In genomic region chr4:107564326-107564725, GRCh38 we compare ENCODE assay signal across 19 cellular contexts.
DNase-seq lines count a peak whose midpoint lies in the region; ATAC-seq and TF ChIP-seq lines count a peak whose summit lies in the region.
"Had no signal": no experiment of that assay in that cellular context is flagged by ENCODE, and none has a peak within 500 bp of the region (broad histone marks: within the 10 kb centered on the region; RNA-seq: fewer than 3 reads in every experiment).

No MANE protein-coding gene starts in this region.

- no peak for TF ChIP-seq CTCF in Caco-2 (IDR thresholded peaks at IDR 0.05; ENCODE audit: insufficient read depth in 1 of 2, low read depth in 1 of 2, low read length in 1 of 2, severe bottlenecking in 1 of 2, unreplicated experiment in 1 of 2)
- no peak for TF ChIP-seq CTCF in astrocyte of the cerebellum (IDR thresholded peaks at IDR 0.05; ENCODE audit: low read depth, low read length, missing control alignments)
- no peak for TF ChIP-seq CTCF in fibroblast of villous mesenchyme (IDR thresholded peaks at IDR 0.05; ENCODE audit: insufficient read depth, low read depth, low read length)

- peak overlapping the region; percentile 79 for H2AFZ ChIP-seq in neuronal stem cell (ENCODE audit: low read length)

- no TSS peak for BruUV-seq in Caco-2 (replicated peaks; lab: Mats Ljungman, UMichigan)

- in situ Hi-C loops in astrocyte of the cerebellum (cut with HindIII; ENCODE audit: low sequenced_read_pairs) (no loop called here), G401 (cut with HindIII; ENCODE audit: low sequenced_read_pairs) (no loop called here)

- peak overlapping the region; percentile 51 for H3K27ac ChIP-seq in neuronal stem cell (replicated peaks; ENCODE audit: low read length)
- H3K27ac ChIP-seq: lower lobe of right lung, sigmoid colon had no signal

- WGBS in neuronal stem cell (ENCODE audit: extremely low coverage in 2 of 2, insufficient read length in 2 of 2, insufficient replicate concordance in 1 of 2), 2 donors: no CpG with 5 or more reads among the region's 5 CpGs

- POLR2A ChIA-PET in Caco-2 (lab: Charles Lee): interaction anchor here (0.7 kb wide), 1 partner anchor 156 kb away, joined by 9 read pairs; the partner anchor contains the start of gene PAPSS1

- H3K9me3 Mint-ChIP-seq in Caco-2 (ENCODE audit: unreplicated experiment): peaks cover 54% of the 10 kb centered on the region
- H3K9me3 Mint-ChIP-seq: T-helper 1 cell treated with Interleukin-12 subunit alpha and Interleukin-12 subunit beta and Interleukin-4 antibody, amounts not matched to agents 30 μg/mL and 1 μg/mL, for 36 hours had no signal

- no peak overlapping the region for H3K18ac ChIP-seq in neuronal stem cell (ENCODE audit: low read length)

- peaks cover 13% of the 10 kb centered on the region for H3K9me3 ChIP-seq in Caco-2
- H3K9me3 ChIP-seq in neuronal stem cell (replicated peaks in 1 of 2; ENCODE audit: control insufficient read depth in 2 of 2, insufficient read depth in 1 of 2, low read depth in 1 of 2, low read length in 2 of 2): no peaks in the 10 kb centered on the region
- H3K9me3 ChIP-seq: lower lobe of right lung had no signal

- H4K8ac ChIP-seq in neuronal stem cell (ENCODE audit: low read depth, low read length): no peak overlapping the region

- H2BK120ac ChIP-seq in neuronal stem cell (ENCODE audit: low read depth, low read length): no peak overlapping the region

- peaks cover 32% of the 10 kb centered on the region for H3K4me1 ChIP-seq in Caco-2
- H3K4me1 ChIP-seq in neuronal stem cell (ENCODE audit: control insufficient read depth in 2 of 2, insufficient read depth in 1 of 2, low read depth in 1 of 2, low read length in 2 of 2): peaks cover 4 to 7% of the 10 kb centered on the region in 2 donors
- H3K4me1 ChIP-seq: lower lobe of right lung, sigmoid colon had no signal

- peaks cover 6% of the 10 kb centered on the region for H3K36me3 Mint-ChIP-seq in Caco-2 (ENCODE audit: insufficient read depth, unreplicated experiment)

- H2BK15ac ChIP-seq in neuronal stem cell (ENCODE audit: low read length): no peak overlapping the region

- CTCF ChIA-PET in Caco-2 (lab: Charles Lee): no interaction called here

- no peaks in the 10 kb centered on the region for H3K36me3 ChIP-seq in Caco-2 (ENCODE audit: control insufficient read depth, insufficient read depth, low read length)
- no peaks in the 10 kb centered on the region for H3K36me3 ChIP-seq in neuronal stem cell (replicated peaks in 1 of 2; ENCODE audit: control insufficient read depth in 2 of 2, insufficient read depth in 2 of 2, low read length in 2 of 2)
- H3K36me3 ChIP-seq: lower lobe of right lung, sigmoid colon had no signal

- no peak overlapping the region for H4K91ac ChIP-seq in neuronal stem cell (ENCODE audit: low read depth, low read length, poor library complexity)

- H2AK5ac ChIP-seq in neuronal stem cell (ENCODE audit: low read depth, low read length): no peak overlapping the region

- ATAC-seq in GM21390 (IDR thresholded peaks at IDR 0.05; ENCODE audit: unreplicated experiment) (no peak), GM18511 (IDR thresholded peaks at IDR 0.05; ENCODE audit: unreplicated experiment) (no peak)
- ATAC-seq: lower lobe of right lung, natural killer cell had no signal

- no peak overlapping the region for H3K14ac ChIP-seq in neuronal stem cell (ENCODE audit: low read length)

- H3K4me3 Mint-ChIP-seq in Caco-2 (ENCODE audit: unreplicated experiment): peak overlapping the region; percentile 37
- H3K4me3 Mint-ChIP-seq: central memory CD8-positive, alpha-beta T cell; natural killer cell; T-helper 1 cell treated with Interleukin-12 subunit alpha and Interleukin-12 subunit beta and Interleukin-4 antibody, amounts not matched to agents 30 μg/mL and 1 μg/mL, for 36 hours had no signal

- H3K4me3 ChIP-seq in Caco-2 (ENCODE audit: low read depth, low read length) (no peak overlapping the region), astrocyte of the cerebellum (ENCODE audit: low read depth, low read length) (no peak overlapping the region), fibroblast of villous mesenchyme (ENCODE audit: low read depth, low read length) (no peak overlapping the region), neuronal stem cell (ENCODE audit: low read length in 2 of 2) (no peak overlapping the region)
- H3K4me3 ChIP-seq: lower lobe of right lung, sigmoid colon had no signal

- H3K23ac ChIP-seq in neuronal stem cell (ENCODE audit: low read depth, low read length, poor library complexity): no peak overlapping the region

- no peak overlapping the region for H3K4ac ChIP-seq in neuronal stem cell (ENCODE audit: low read length)

- no peaks in the 10 kb centered on the region for H3K79me1 ChIP-seq in neuronal stem cell (ENCODE audit: low read depth, low read length)

- H3K4me1 Mint-ChIP-seq in Caco-2 (ENCODE audit: low read depth, unreplicated experiment): peaks cover 31% of the 10 kb centered on the region
- H3K4me1 Mint-ChIP-seq: central memory CD8-positive, alpha-beta T cell; natural killer cell had no signal

- H3K4me2 ChIP-seq in neuronal stem cell (ENCODE audit: insufficient read depth, low read length, poor library complexity, severe bottlenecking): no peak overlapping the region

- H3K27ac Mint-ChIP-seq in Caco-2 (ENCODE audit: unreplicated experiment): peak overlapping the region; percentile 54
- H3K27ac Mint-ChIP-seq: natural killer cell; T-helper 1 cell treated with Interleukin-12 subunit alpha and Interleukin-12 subunit beta and Interleukin-4 antibody, amounts not matched to agents 30 μg/mL and 1 μg/mL, for 36 hours had no signal

- DNase-seq in Caco-2 (peak; percentile 42 to 63), astrocyte of the cerebellum (ENCODE audit: low read depth) (peak; percentile 86), fibroblast of villous mesenchyme (ENCODE audit: low read depth) (peak; percentile 78), neuronal stem cell (ENCODE audit: low spot score) (peak; percentile 56), G401 (ENCODE audit: low spot score) (no peak), HuH-7 (ENCODE audit: low spot score) (no peak)
- DNase-seq: activated CD4-positive, CD25-positive, alpha-beta regulatory T cell; activated CD8-positive, alpha-beta memory T cell treated with anti-CD3 and anti-CD28 coated beads for 24 hours; lower lobe of right lung; natural killer cell; NCI-H1930; NCI-H510A; SHP77 treated with DMSO at 0.1 percent for 48 hours; sigmoid colon; substantia nigra had no signal

- H3K27me3 Mint-ChIP-seq in Caco-2 (ENCODE audit: insufficient read depth, unreplicated experiment): no peaks in the 10 kb centered on the region

- H2BK12ac ChIP-seq in neuronal stem cell (ENCODE audit: low read length): no peak overlapping the region

- no peak overlapping the region for H3K9ac ChIP-seq in neuronal stem cell (ENCODE audit: low read depth, low read length, poor library complexity)

- no peak overlapping the region for H2BK5ac ChIP-seq in neuronal stem cell (ENCODE audit: low read length)

- intact Hi-C loops in Caco-2 (cut with micrococcal nuclease; ENCODE audit: unreplicated experiment): loop anchor here (1.0 to 2.0 kb wide), 2 partner anchors 68 to 176 kb away; no protein-coding TSS in a partner anchor

- no peaks in the 10 kb centered on the region for H3K27me3 ChIP-seq in Caco-2 (replicated peaks; ENCODE audit: control insufficient read depth, insufficient read depth, low read length)
- no peaks in the 10 kb centered on the region for H3K27me3 ChIP-seq in neuronal stem cell (ENCODE audit: control insufficient read depth in 3 of 3, insufficient read depth in 3 of 3, low read depth in 1 of 3, low read length in 3 of 3)
- H3K27me3 ChIP-seq: sigmoid colon had no signal

Comparison
In these comparisons a context has a peak if more than half of its experiments do, and no peak if none do; other contexts are left out.
1. DNase-seq: peak in Caco-2 (2 of 2), astrocyte of the cerebellum (single experiment), fibroblast of villous mesenchyme (single experiment) and neuronal stem cell (single experiment); none in G401 (single experiment) and HuH-7 (single experiment).